ENCODE assay signal across 2 cellular contexts in the genomic region with DNA sequence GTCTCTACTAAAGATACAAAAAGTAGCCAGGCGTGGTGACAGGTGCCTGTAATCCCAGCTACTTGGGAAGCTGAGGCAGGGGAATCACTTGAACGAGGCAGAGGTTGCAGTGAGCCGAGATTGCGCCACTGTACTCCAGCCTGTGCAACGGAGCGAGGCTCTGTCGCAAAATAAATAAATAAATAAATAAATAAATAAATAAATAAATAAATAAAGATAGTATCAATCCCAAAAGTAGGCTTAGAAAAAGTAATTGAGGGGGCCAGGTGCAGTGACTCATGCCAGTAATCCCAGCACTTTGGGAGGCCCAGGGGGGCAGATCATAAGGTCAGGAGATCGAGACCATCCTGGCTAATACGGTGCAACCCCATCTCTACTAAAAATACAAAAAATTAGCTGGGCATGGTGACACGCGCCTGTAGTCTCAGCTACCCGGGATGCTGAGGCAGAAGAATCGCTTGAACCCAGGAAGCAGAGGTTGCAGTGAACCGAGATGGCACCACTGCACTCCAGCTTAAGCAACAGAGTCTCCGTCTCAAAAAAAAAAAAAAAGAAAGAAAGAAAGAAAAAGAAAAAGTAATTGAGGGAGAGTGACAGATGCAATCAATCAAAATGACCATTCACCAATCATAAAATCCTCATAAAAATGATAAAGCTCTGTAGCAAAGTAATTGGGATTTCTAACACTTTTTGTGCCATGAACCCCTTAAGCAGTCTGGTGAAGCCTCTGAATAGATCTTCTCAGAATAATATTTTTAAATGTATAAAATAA. TPM values are rescaled to one million over a fixed set of nuclear protein-coding genes. Genes with fewer than 3 reads are reported as not detected.
"Had no signal": no experiment of that assay in that cellular context is flagged by ENCODE, and none has a peak within 500 bp of the region (broad histone marks: within the 10 kb centered on the region; RNA-seq: fewer than 3 reads in every experiment).

No MANE protein-coding gene starts in this region.

RNA-seq across cellular contexts. Expression of gene CILP, which starts 29.5 kb away (rescaled TPM):
- total RNA-seq: endothelial cell of umbilical vein; T-helper 1 cell treated with Interleukin-12 subunit alpha and Interleukin-12 subunit beta and Interleukin-4 antibody, amounts not matched to agents 30 ng/mL and 1 ng/mL, for 36 hours had no signal
